In the genomic region with DNA sequence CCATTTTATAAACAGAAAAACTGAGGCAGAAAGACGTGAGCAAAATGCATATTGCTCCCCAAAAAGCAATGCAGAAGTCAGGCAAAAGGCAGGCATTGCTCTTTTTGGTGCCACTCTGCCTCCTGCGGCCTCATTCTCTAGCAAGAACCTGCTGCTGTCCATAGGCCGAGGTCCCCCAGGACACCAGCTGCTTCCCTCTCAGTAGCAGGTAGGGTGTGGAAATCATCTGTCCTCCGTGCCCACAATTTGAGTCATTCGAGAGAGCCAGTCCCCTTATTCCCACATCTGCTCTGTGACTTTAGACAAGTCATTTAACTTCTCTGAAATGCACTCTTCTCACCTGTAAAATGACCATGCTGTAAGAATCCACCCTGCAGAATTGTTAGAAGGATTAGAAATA, we compare ENCODE assay signal across 1 cellular context.
TF ChIP-seq lines count a peak whose summit lies in the region.

No MANE protein-coding gene starts in this region.

TF ChIP-seq in IMR-90, 13 proteins besides CTCF, POLR2A, EP300 and RAD21:
- TF ChIP-seq RCOR1 (IDR thresholded peaks at IDR 0.05; ENCODE audit: insufficient replicate concordance, low read length) = no peak
- TF ChIP-seq FOS (IDR thresholded peaks at IDR 0.05; ENCODE audit: low read depth, low read length) = no peak
- no peak for TF ChIP-seq USF2 (IDR thresholded peaks at IDR 0.05; ENCODE audit: low read depth, low read length)
- no peak for TF ChIP-seq MXI1 (IDR thresholded peaks at IDR 0.05; ENCODE audit: borderline replicate concordance, low read depth, low read length)
- no peak for TF ChIP-seq MAZ (IDR thresholded peaks at IDR 0.05; ENCODE audit: borderline replicate concordance, low read depth, low read length)
- TF ChIP-seq CHD1 (IDR thresholded peaks at IDR 0.05; ENCODE audit: low read depth, low read length) = no peak
- TF ChIP-seq BHLHE40 (IDR thresholded peaks at IDR 0.05; ENCODE audit: low read depth, low read length) = no peak
- TF ChIP-seq CEBPB (IDR thresholded peaks at IDR 0.05; ENCODE audit: low read depth, low read length) = no peak
- no peak for TF ChIP-seq SMC3 (IDR thresholded peaks at IDR 0.05; ENCODE audit: low read depth, low read length)
